ENCODE assay signal across 23 cellular contexts in genomic region chr20:60232380-60232779, GRCh38.
"Had no signal": no experiment of that assay in that cellular context is flagged by ENCODE, and none has a peak within 500 bp of the region (broad histone marks: within the 10 kb centered on the region; RNA-seq: fewer than 3 reads in every experiment).

No MANE protein-coding gene starts in this region.

- H3K27me3 ChIP-seq: esophagus squamous epithelium, right lobe of liver, transverse colon, vagina had no signal

- H3K9me3 ChIP-seq: esophagus squamous epithelium, lower lobe of right lung, right lobe of liver, thoracic aorta, transverse colon, vagina had no signal

- H3K27ac ChIP-seq: esophagus squamous epithelium, lower lobe of right lung, parathyroid adenoma, right lobe of liver, thoracic aorta, transverse colon, vagina had no signal

- H3K4me3 ChIP-seq: esophagus squamous epithelium, lower lobe of right lung, right lobe of liver, thoracic aorta, transverse colon, vagina had no signal

- DNase-seq: cortex of kidney; effector memory CD8-positive, alpha-beta T cell; erythroblast; esophagus squamous epithelium; foreskin melanocyte; glutamatergic neuron; hypothalamus; immature natural killer cell; left ventricle myocardium superior; lower lobe of right lung; natural killer cell; right lobe of liver; small intestine; stimulated activated CD4-positive, alpha-beta T cell treated with anti-CD3 and anti-CD28 coated beads, Interleukin-15, amount 100 ng/mL, for 24 hours; stimulated activated CD4-positive, alpha-beta T cell treated with anti-CD3 and anti-CD28 coated beads, Interleukin-2, amount 100 ng/mL, for 48 hours; stimulated activated naive B cell treated with anti-CD40 and anti-IgM and Interleukin-4, amounts not matched to agents 10 μg/mL and 1 μg/mL and 100 μg/mL, for 72 hours; transverse colon had no signal

- H3K4me1 ChIP-seq: esophagus squamous epithelium, lower lobe of right lung, parathyroid adenoma, right lobe of liver, transverse colon, vagina had no signal

- H3K4me3 Mint-ChIP-seq: effector memory CD8-positive, alpha-beta T cell; immature natural killer cell; natural killer cell; neural crest cell; stimulated activated naive B cell treated with anti-CD40 and anti-IgM and Interleukin-4, amounts not matched to agents 10 μg/mL and 1 μg/mL and 100 μg/mL, for 72 hours; stimulated activated naive CD8-positive, alpha-beta T cell treated with anti-CD3 and anti-CD28 coated beads, Interleukin-15, Interleukin-2, amounts not matched to agents 100 ng/mL and 50 ng/mL, for 24 hours had no signal

- H3K36me3 Mint-ChIP-seq: stimulated activated naive B cell treated with anti-CD40 and anti-IgM and Interleukin-4, amounts not matched to agents 10 μg/mL and 1 μg/mL and 100 μg/mL, for 72 hours had no signal

- H3K27me3 Mint-ChIP-seq: effector memory CD8-positive, alpha-beta T cell; stimulated activated naive B cell treated with anti-CD40 and anti-IgM and Interleukin-4, amounts not matched to agents 10 μg/mL and 1 μg/mL and 100 μg/mL, for 72 hours had no signal

- H3K27ac Mint-ChIP-seq: effector memory CD8-positive, alpha-beta T cell; immature natural killer cell; natural killer cell; progenitor cell of endocrine pancreas; stimulated activated naive B cell treated with anti-CD40 and anti-IgM and Interleukin-4, amounts not matched to agents 10 μg/mL and 1 μg/mL and 100 μg/mL, for 72 hours; stimulated activated naive CD8-positive, alpha-beta T cell treated with anti-CD3 and anti-CD28 coated beads, Interleukin-15, Interleukin-2, amounts not matched to agents 100 ng/mL and 50 ng/mL, for 24 hours had no signal

- H3K4me1 Mint-ChIP-seq: immature natural killer cell; neural crest cell; stimulated activated naive B cell treated with anti-CD40 and anti-IgM and Interleukin-4, amounts not matched to agents 10 μg/mL and 1 μg/mL and 100 μg/mL, for 72 hours had no signal

- H3K9me3 Mint-ChIP-seq: effector memory CD8-positive, alpha-beta T cell; immature natural killer cell; natural killer cell; neural crest cell; stimulated activated naive B cell treated with anti-CD40 and anti-IgM and Interleukin-4, amounts not matched to agents 10 μg/mL and 1 μg/mL and 100 μg/mL, for 72 hours; stimulated activated naive CD8-positive, alpha-beta T cell treated with anti-CD3 and anti-CD28 coated beads, Interleukin-15, Interleukin-2, amounts not matched to agents 100 ng/mL and 50 ng/mL, for 24 hours had no signal

- H3K36me3 ChIP-seq: esophagus squamous epithelium, lower lobe of right lung, right lobe of liver, thoracic aorta, transverse colon, vagina had no signal
